ENCODE assay signal across 8 cellular contexts in genomic region chr4:169079942-169080827, GRCh38.
DNase-seq lines count a peak whose midpoint lies in the region; ATAC-seq lines count a peak whose summit lies in the region.

No MANE protein-coding gene starts in this region.

- H3K4me1 Mint-ChIP-seq in activated naive CD8-positive, alpha-beta T cell treated with anti-CD3 and anti-CD28 coated beads for 36 hours = peaks cover 14% of the 10 kb centered on the region

- DNase-seq in HT1080 (ENCODE audit: low read depth) (peak; percentile 84), iris pigment epithelial cell (ENCODE audit: low read depth) (peak; percentile 90), foreskin melanocyte (no peak)
- peak; percentile 30 for DNase-seq in activated naive CD8-positive, alpha-beta T cell treated with anti-CD3 and anti-CD28 coated beads for 36 hours
- DNase-seq in stimulated activated CD4-positive, alpha-beta T cell treated with anti-CD3 and anti-CD28 coated beads, Interleukin-4, amount 100 ng/mL, for 48 hours (ENCODE audit: low read depth in 2 of 2) = peak; percentile 3
- DNase-seq in effector CD4-positive, alpha-beta T cell = no peak

- H3K4me3 ChIP-seq in GM08714 (ENCODE audit: low read length) = peak overlapping the region; percentile 6; the same call in 1 of the 2 replicates

- peak; percentile 79 for ATAC-seq in GM21367 (IDR thresholded peaks at IDR 0.05; ENCODE audit: unreplicated experiment)

- peaks cover 11% of the 10 kb centered on the region for H3K27me3 Mint-ChIP-seq in activated naive CD8-positive, alpha-beta T cell treated with anti-CD3 and anti-CD28 coated beads for 36 hours

- H3K4me3 Mint-ChIP-seq in activated naive CD8-positive, alpha-beta T cell treated with anti-CD3 and anti-CD28 coated beads for 36 hours = peak overlapping the region; percentile 62

- no peak overlapping the region for H3K27ac Mint-ChIP-seq in activated naive CD8-positive, alpha-beta T cell treated with anti-CD3 and anti-CD28 coated beads for 36 hours

- no peaks in the 10 kb centered on the region for H3K36me3 Mint-ChIP-seq in activated naive CD8-positive, alpha-beta T cell treated with anti-CD3 and anti-CD28 coated beads for 36 hours

- no peaks in the 10 kb centered on the region for H3K9me3 Mint-ChIP-seq in activated naive CD8-positive, alpha-beta T cell treated with anti-CD3 and anti-CD28 coated beads for 36 hours

Comparison
In these comparisons a context has a peak if more than half of its experiments do, and no peak if none do; other contexts are left out.
1. DNase-seq: peak in HT1080 (single experiment), activated naive CD8-positive, alpha-beta T cell treated with anti-CD3 and anti-CD28 coated beads for 36 hours (single experiment), iris pigment epithelial cell (single experiment) and stimulated activated CD4-positive, alpha-beta T cell treated with anti-CD3 and anti-CD28 coated beads, Interleukin-4, amount 100 ng/mL, for 48 hours (2 of 2); none in effector CD4-positive, alpha-beta T cell (single experiment) and foreskin melanocyte (single experiment).